In the genomic region with DNA sequence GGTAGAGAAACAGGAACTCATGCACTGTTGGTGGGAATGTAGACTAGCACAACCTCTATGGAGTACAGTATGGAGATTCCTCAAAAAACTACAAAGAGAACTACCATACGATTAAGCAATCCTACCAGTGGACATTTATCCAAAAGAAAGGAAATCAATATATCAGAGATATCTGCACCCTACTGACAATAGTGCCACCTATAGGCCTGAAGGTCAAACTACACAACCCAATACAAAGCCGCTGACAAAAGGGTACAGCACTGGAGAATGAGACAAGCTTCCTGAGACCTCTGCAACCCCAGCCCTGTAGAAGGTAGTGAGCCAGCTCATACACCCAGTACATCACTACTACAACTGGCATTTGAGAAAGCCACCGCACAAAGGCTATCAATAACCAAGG, we compare ENCODE assay signal across 11 cellular contexts.
A peak's percentile ranks its signal among the peaks of the same experiment; 100 is the strongest.
DNase-seq lines count a peak whose midpoint lies in the region; ATAC-seq and TF ChIP-seq lines count a peak whose summit lies in the region.
"Had no signal": no experiment of that assay in that cellular context is flagged by ENCODE, and none has a peak within 500 bp of the region (broad histone marks: within the 10 kb centered on the region; RNA-seq: fewer than 3 reads in every experiment).

No MANE protein-coding gene starts in this region.

- H3K4me3 Mint-ChIP-seq in neural progenitor cell = no peak overlapping the region
- H3K4me3 Mint-ChIP-seq: activated T-helper 17 cell treated with anti-CD3 and anti-CD28 coated beads, Interleukin-2, amount 50 U/mL, for 72 hours had no signal

- no peaks in the 10 kb centered on the region for H3K36me3 ChIP-seq in neural progenitor cell
- H3K36me3 ChIP-seq: ovary, SJSA1 had no signal

- H4K20me1 ChIP-seq in neural progenitor cell (ENCODE audit: low read depth) = no peaks in the 10 kb centered on the region

- H3K9me3 Mint-ChIP-seq in neural progenitor cell = peaks cover 39% of the 10 kb centered on the region

- no peak overlapping the region for H3K4me2 ChIP-seq in neural progenitor cell

- no peaks in the 10 kb centered on the region for H3K9me3 ChIP-seq in neural progenitor cell (ENCODE audit: low read depth)
- H3K9me3 ChIP-seq: ovary, SJSA1 had no signal

- peaks cover 19% of the 10 kb centered on the region for H3F3A ChIP-seq in neural progenitor cell (ENCODE audit: low read depth)

- H3K4me1 Mint-ChIP-seq in neural progenitor cell = peaks cover 9% of the 10 kb centered on the region
- H3K4me1 Mint-ChIP-seq: activated T-helper 17 cell treated with anti-CD3 and anti-CD28 coated beads, Interleukin-2, amount 50 U/mL, for 72 hours had no signal

- H3K27me3 Mint-ChIP-seq in neural progenitor cell (ENCODE audit: insufficient read depth, low read depth) = no peaks in the 10 kb centered on the region
- H3K27me3 Mint-ChIP-seq: activated T-helper 17 cell treated with anti-CD3 and anti-CD28 coated beads, Interleukin-2, amount 50 U/mL, for 72 hours had no signal

- TF ChIP-seq CTCF in choroid plexus epithelial cell (conservative IDR thresholded peaks at IDR 0.05; ENCODE audit: low read depth, low read length) (peak; percentile 53), neural progenitor cell (IDR thresholded peaks at IDR 0.05) (peak; percentile 63)

- no peak for TF ChIP-seq EP300 in Ishikawa (IDR thresholded peaks at IDR 0.05; ENCODE audit: borderline replicate concordance)

- H3K79me2 ChIP-seq in neural progenitor cell (ENCODE audit: low read depth) = no peaks in the 10 kb centered on the region

- no peaks in the 10 kb centered on the region for H3K27me3 ChIP-seq in neural progenitor cell
- H3K27me3 ChIP-seq: ovary, SJSA1 had no signal

- no peak for ATAC-seq in HG02852 (IDR thresholded peaks at IDR 0.05; ENCODE audit: unreplicated experiment)
- ATAC-seq: activated T-helper 17 cell treated with anti-CD3 and anti-CD28 coated beads, Interleukin-2, amount 50 U/mL, for 72 hours had no signal

- peak; percentile 74 for TF ChIP-seq RAD21 in Ishikawa (IDR thresholded peaks at IDR 0.05; ENCODE audit: low read depth)

- H3K36me3 Mint-ChIP-seq in neural progenitor cell = peaks cover 13% of the 10 kb centered on the region

- H3K4me3 ChIP-seq in choroid plexus epithelial cell (ENCODE audit: low read depth, low read length) (no peak overlapping the region), neural progenitor cell (no peak overlapping the region)
- H3K4me3 ChIP-seq: ovary, SJSA1 had no signal

- peak in 2 of 3 experiments; percentile 3 to 14 for DNase-seq in NCI-H1417 (lab: John Stamatoyannopoulos, UW)
- DNase-seq in NCI-H1417 treated with DMSO at 0.1 percent for 48 hours (lab: John Stamatoyannopoulos, UW) = no peak
- no peak for DNase-seq in choroid plexus epithelial cell (ENCODE audit: low read depth)
- DNase-seq in neural progenitor cell (ENCODE audit: low spot score) = no peak
- DNase-seq in nucleus accumbens (lab: John Stamatoyannopoulos, UW) = no peak
- no peak for DNase-seq in stimulated activated CD4-positive, alpha-beta T cell treated with anti-CD3 and anti-CD28 coated beads, Interleukin-4, amount 100 ng/mL, for 24 hours
- DNase-seq: ovary had no signal

- H3K27ac ChIP-seq in neural progenitor cell = no peak overlapping the region
- H3K27ac ChIP-seq: ovary, SJSA1 had no signal

- no peak overlapping the region for H2AFZ ChIP-seq in neural progenitor cell (replicated peaks)

- H3K27ac Mint-ChIP-seq in neural progenitor cell = no peak overlapping the region
- H3K27ac Mint-ChIP-seq: activated T-helper 17 cell treated with anti-CD3 and anti-CD28 coated beads, Interleukin-2, amount 50 U/mL, for 72 hours had no signal

- peaks cover 17% of the 10 kb centered on the region for H3K4me1 ChIP-seq in neural progenitor cell
- H3K4me1 ChIP-seq: SJSA1 had no signal

- no peak overlapping the region for H3K9ac ChIP-seq in neural progenitor cell

TF ChIP-seq in Ishikawa, 13 proteins besides CTCF, POLR2A, EP300 and RAD21:
- TF ChIP-seq, protein P1, sequence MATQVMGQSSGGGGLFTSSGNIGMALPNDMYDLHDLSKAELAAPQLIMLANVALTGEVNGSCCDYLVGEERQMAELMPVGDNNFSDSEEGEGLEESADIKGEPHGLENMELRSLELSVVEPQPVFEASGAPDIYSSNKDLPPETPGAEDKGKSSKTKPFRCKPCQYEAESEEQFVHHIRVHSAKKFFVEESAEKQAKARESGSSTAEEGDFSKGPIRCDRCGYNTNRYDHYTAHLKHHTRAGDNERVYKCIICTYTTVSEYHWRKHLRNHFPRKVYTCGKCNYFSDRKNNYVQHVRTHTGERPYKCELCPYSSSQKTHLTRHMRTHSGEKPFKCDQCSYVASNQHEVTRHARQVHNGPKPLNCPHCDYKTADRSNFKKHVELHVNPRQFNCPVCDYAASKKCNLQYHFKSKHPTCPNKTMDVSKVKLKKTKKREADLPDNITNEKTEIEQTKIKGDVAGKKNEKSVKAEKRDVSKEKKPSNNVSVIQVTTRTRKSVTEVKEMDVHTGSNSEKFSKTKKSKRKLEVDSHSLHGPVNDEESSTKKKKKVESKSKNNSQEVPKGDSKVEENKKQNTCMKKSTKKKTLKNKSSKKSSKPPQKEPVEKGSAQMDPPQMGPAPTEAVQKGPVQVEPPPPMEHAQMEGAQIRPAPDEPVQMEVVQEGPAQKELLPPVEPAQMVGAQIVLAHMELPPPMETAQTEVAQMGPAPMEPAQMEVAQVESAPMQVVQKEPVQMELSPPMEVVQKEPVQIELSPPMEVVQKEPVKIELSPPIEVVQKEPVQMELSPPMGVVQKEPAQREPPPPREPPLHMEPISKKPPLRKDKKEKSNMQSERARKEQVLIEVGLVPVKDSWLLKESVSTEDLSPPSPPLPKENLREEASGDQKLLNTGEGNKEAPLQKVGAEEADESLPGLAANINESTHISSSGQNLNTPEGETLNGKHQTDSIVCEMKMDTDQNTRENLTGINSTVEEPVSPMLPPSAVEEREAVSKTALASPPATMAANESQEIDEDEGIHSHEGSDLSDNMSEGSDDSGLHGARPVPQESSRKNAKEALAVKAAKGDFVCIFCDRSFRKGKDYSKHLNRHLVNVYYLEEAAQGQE (IDR thresholded peaks at IDR 0.05; ENCODE audit: low read depth) = no peak
- TF ChIP-seq TAF1 (IDR thresholded peaks at IDR 0.05; ENCODE audit: low read depth) = no peak
- peak; percentile 57 for TF ChIP-seq CEBPB (IDR thresholded peaks at IDR 0.05)
- TF ChIP-seq FOXM1 (IDR thresholded peaks at IDR 0.05; ENCODE audit: borderline replicate concordance, low read depth) = no peak
- TF ChIP-seq TCF12 (IDR thresholded peaks at IDR 0.05; ENCODE audit: low read depth) = no peak
TF ChIP-seq in Ishikawa: peak in this region for 1.

Comparison
In these comparisons a context has a peak if more than half of its experiments do, and no peak if none do; other contexts are left out.
1. DNase-seq: peak in NCI-H1417 (2 of 3); none in NCI-H1417 treated with DMSO at 0.1 percent for 48 hours (single experiment), choroid plexus epithelial cell (single experiment), neural progenitor cell (single experiment), nucleus accumbens (0 of 56) and stimulated activated CD4-positive, alpha-beta T cell treated with anti-CD3 and anti-CD28 coated beads, Interleukin-4, amount 100 ng/mL, for 24 hours (single experiment).